Comparison of ENCODE assay signal across 20 cellular contexts in genomic region chr5:142078706-142079105, GRCh38. TPM values are rescaled to one million over a fixed set of nuclear protein-coding genes. Genes with fewer than 3 reads are reported as not detected.
A peak's percentile ranks its signal among the peaks of the same experiment; 100 is the strongest.
DNase-seq lines count a peak whose midpoint lies in the region; ATAC-seq, FAIRE-seq and TF ChIP-seq lines count a peak whose summit lies in the region.
"Had no signal": no experiment of that assay in that cellular context is flagged by ENCODE, and none has a peak within 500 bp of the region (broad histone marks: within the 10 kb centered on the region; RNA-seq: fewer than 3 reads in every experiment).

No MANE protein-coding gene starts in this region.

- H3K27me3 Mint-ChIP-seq in progenitor cell of endocrine pancreas: no peaks in the 10 kb centered on the region
- H3K27me3 Mint-ChIP-seq in CD14-positive monocyte (ENCODE audit: low read depth in 3 of 3): peaks cover 1 to 10% (median 9%) of the 10 kb centered on the region in 3 donors
- H3K27me3 Mint-ChIP-seq: CD4-positive, CD25-positive, alpha-beta regulatory T cell had no signal

- H3K27ac Mint-ChIP-seq in progenitor cell of endocrine pancreas (peak overlapping the region; percentile 86), CD14-positive monocyte (no peak overlapping the region)
- H3K27ac Mint-ChIP-seq: CD4-positive, CD25-positive, alpha-beta regulatory T cell; CD8-positive, alpha-beta T cell had no signal

- no peak overlapping the region for H2AFZ ChIP-seq in HepG2 (ENCODE audit: low read length)
- H2AFZ ChIP-seq: GM23248 had no signal

- no peaks in the 10 kb centered on the region for H3K79me2 ChIP-seq in HepG2 (ENCODE audit: insufficient read depth, low read length)

- H3K9me3 ChIP-seq in HepG2 (ENCODE audit: low read length) (no peaks in the 10 kb centered on the region), right lobe of liver (no peaks in the 10 kb centered on the region)
- H3K9me3 ChIP-seq: Caco-2 had no signal

- H3K4me1 Mint-ChIP-seq in progenitor cell of endocrine pancreas (ENCODE audit: low read depth) (peaks cover 36% of the 10 kb centered on the region), CD14-positive monocyte (no peaks in the 10 kb centered on the region)

- H3K27me3 ChIP-seq in HepG2 (ENCODE audit: control insufficient read depth in 1 of 2, insufficient read depth in 2 of 2, low read length in 2 of 2) (peaks cover 0 to 11% of the 10 kb centered on the region in 2 experiments; a peak in 1 of 5 replicates), right lobe of liver (no peaks in the 10 kb centered on the region)

- FAIRE-seq in HepG2 (lab: Jason Lieb, UNC) (no peak), RCC 7860 (lab: Jason Lieb, UNC) (no peak)
- FAIRE-seq: G401.6, GM19239, H1 had no signal

- TF ChIP-seq RAD21 in HepG2 (CRISPR knock-in tag; IDR thresholded peaks at IDR 0.05): no peak

- no peak overlapping the region for H3K9ac ChIP-seq in HepG2 (ENCODE audit: insufficient read depth, low read depth, low read length)
- H3K9ac ChIP-seq: GM23248 had no signal

- CTCF ChIA-PET in HepG2 (lab: Yijun Ruan, JAX; ENCODE audit: low intra/inter-chr PET ratio, low total read pairs): no interaction called here

- H3K36me3 Mint-ChIP-seq in progenitor cell of endocrine pancreas (ENCODE audit: insufficient read depth) (peaks cover 4% of the 10 kb centered on the region), CD14-positive monocyte (no peaks in the 10 kb centered on the region)
- H3K36me3 Mint-ChIP-seq: CD4-positive, CD25-positive, alpha-beta regulatory T cell; CD8-positive, alpha-beta T cell had no signal

- no peak for ATAC-seq in HepG2
- ATAC-seq in right lobe of liver: no peak
- ATAC-seq: CD8-positive, alpha-beta T cell; GM12878 had no signal

- no peak for TF ChIP-seq POLR2A in HepG2 (IDR thresholded peaks at IDR 0.05; ENCODE audit: insufficient read depth in 1 of 2, low read depth in 2 of 2, low read length in 2 of 2)
- TF ChIP-seq POLR2A in right lobe of liver (IDR thresholded peaks at IDR 0.05): no peak

- intact Hi-C loops in HepG2 (cut with micrococcal nuclease; ENCODE audit: unreplicated experiment) (no loop called here), right lobe of liver (cut with DNase I) (no loop called here), CD14-positive monocyte (cut with micrococcal nuclease) (no loop called here)

- no TSS peak for BruUV-seq in HepG2 (replicated peaks; lab: Mats Ljungman, UMichigan)

- POLR2A ChIA-PET in HepG2 (lab: Yijun Ruan, JAX): no interaction called here

- H3K27ac ChIP-seq in HepG2 (ENCODE audit: extremely low read length, insufficient read depth, low read length): no peak overlapping the region
- no peak overlapping the region for H3K27ac ChIP-seq in right lobe of liver
- H3K27ac ChIP-seq in VCaP: peak overlapping the region; percentile 18; the same call in 1 of the 2 replicates
- H3K27ac ChIP-seq: GM23248 had no signal

- WGBS in HepG2 (ENCODE audit: low lambda C conversion rate): 0% methylated on average over 1 of the region's 1 CpG
- WGBS in right lobe of liver (ENCODE audit: insufficient coverage, low coverage, low lambda C conversion rate, missing lambda C conversion rate): 86% methylated on average over 1 of the region's 1 CpG

- no peak for DNase-seq in HepG2 (ENCODE audit: low spot score)
- no peak for DNase-seq in right lobe of liver
- DNase-seq in progenitor cell of endocrine pancreas (ENCODE audit: low spot score, unreplicated experiment): no peak
- DNase-seq in CD14-positive monocyte (ENCODE audit: low spot score): no peak
- DNase-seq in cerebellar nuclear complex (lab: John Stamatoyannopoulos, UW): no peak
- no peak for DNase-seq in RCC 7860 (ENCODE audit: low spot score)
- DNase-seq: 8988T; C1 segment of cervical spinal cord; Caco-2; CD4-positive, CD25-positive, alpha-beta regulatory T cell; CD8-positive, alpha-beta T cell; DND-41; GM23248; H7; HCEC 1CT had no signal

- no peak overlapping the region for H3K4me3 ChIP-seq in HepG2 (replicated peaks in 1 of 3; ENCODE audit: insufficient read depth in 1 of 3, low read depth in 2 of 3, low read length in 3 of 3)
- no peak overlapping the region for H3K4me3 ChIP-seq in right lobe of liver
- H3K4me3 ChIP-seq: GM12878, GM23248 had no signal

- H3K9me3 Mint-ChIP-seq in progenitor cell of endocrine pancreas (ENCODE audit: low read depth) (peaks cover 5% of the 10 kb centered on the region), CD14-positive monocyte (peaks cover 0 to 7% (median 0%) of the 10 kb centered on the region in 7 donors)
- H3K9me3 Mint-ChIP-seq: CD4-positive, CD25-positive, alpha-beta regulatory T cell; CD8-positive, alpha-beta T cell had no signal

- no peaks in the 10 kb centered on the region for H4K20me1 ChIP-seq in HepG2 (ENCODE audit: insufficient read depth, low read length)

- H3K4me1 ChIP-seq in HepG2 (ENCODE audit: insufficient read depth, low read length) (peaks cover 8% of the 10 kb centered on the region), right lobe of liver (no peaks in the 10 kb centered on the region)

- in situ Hi-C loops in HepG2 (cut with HindIII; ENCODE audit: extremely low pct_ligation_motif_present, low pct_unique_long_range_greater_than_20kb): no loop called here

- no peaks in the 10 kb centered on the region for H3K36me3 ChIP-seq in HepG2 (replicated peaks in 1 of 2; ENCODE audit: control insufficient read depth in 1 of 2, insufficient read depth in 2 of 2, low read length in 2 of 2)
- H3K36me3 ChIP-seq in right lobe of liver: no peaks in the 10 kb centered on the region

- no peak overlapping the region for H3K4me3 Mint-ChIP-seq in progenitor cell of endocrine pancreas (ENCODE audit: low read depth)
- peak overlapping the region in 1 of 2 donors; percentile 6 for H3K4me3 Mint-ChIP-seq in CD14-positive monocyte
- H3K4me3 Mint-ChIP-seq: CD4-positive, CD25-positive, alpha-beta regulatory T cell; CD8-positive, alpha-beta T cell had no signal

- no peak overlapping the region for H3K4me2 ChIP-seq in HepG2 (ENCODE audit: low read depth, low read length)

- TF ChIP-seq EP300 in HepG2 (IDR thresholded peaks at IDR 0.05; ENCODE audit: low read depth in 2 of 2, low read length in 2 of 2) (no peak), HepG2 (CRISPR knock-in tag; IDR thresholded peaks at IDR 0.05; ENCODE audit: borderline replicate concordance) (no peak)

- TF ChIP-seq CTCF in HepG2 (CRISPR knock-in tag; IDR thresholded peaks at IDR 0.05) (no peak), right lobe of liver (IDR thresholded peaks at IDR 0.05) (no peak), VCaP (conservative IDR thresholded peaks at IDR 0.05) (no peak), progenitor cell of endocrine pancreas (IDR thresholded peaks at IDR 0.05; ENCODE audit: unreplicated experiment) (no peak), CD14-positive monocyte (IDR thresholded peaks at IDR 0.05) (no peak)

TF ChIP-seq in HepG2, 621 proteins besides CTCF, POLR2A, EP300 and RAD21:
- TF ChIP-seq ZSCAN9 (CRISPR knock-in tag; IDR thresholded peaks at IDR 0.05; ENCODE audit: borderline replicate concordance) (no peak), ZMYM2 (CRISPR knock-in tag; IDR thresholded peaks at IDR 0.05) (no peak), ATF7 (IDR thresholded peaks at IDR 0.05) (peak; percentile 47; the same call in 1 of the 2 replicates), ATF7 (CRISPR knock-in tag; IDR thresholded peaks at IDR 0.05) (no peak)

RNA-seq across cellular contexts. Expression of gene NDFIP1, which starts 29.9 kb away (rescaled TPM):
- 11.9 and 15.7 TPM in 2 replicates for total RNA-seq in HepG2 (2016; rRNA removed; fragmentation: Illumina TruSeq; extraction: Trizol)
- total RNA-seq in HepG2 (2016; cell fraction: cytosol; rRNA removed; fragmentation: Illumina TruSeq; extraction: Trizol; ENCODE audit: low read depth): 3.2 and 4.3 TPM in 2 replicates
- 11.6 and 16.8 TPM in 2 replicates for total RNA-seq in HepG2 (2016; cell fraction: insoluble cytoplasmic fraction; rRNA removed; fragmentation: Illumina TruSeq; extraction: Trizol)
- total RNA-seq in HepG2 (2016; cell fraction: membrane; rRNA removed; fragmentation: Illumina TruSeq; extraction: Trizol): 7.2 and 8.1 TPM in 2 replicates
- total RNA-seq in HepG2 (2016; cell fraction: nucleus; rRNA removed; fragmentation: Illumina TruSeq; extraction: Trizol): 14.9 and 18.8 TPM in 2 replicates
- polyA plus RNA-seq in HepG2 (2011; rRNA removed): 9.5 and 12.4 TPM in 2 replicates
- polyA plus RNA-seq in HepG2 (2011; cell fraction: cytosol; rRNA removed): 9.0 and 9.5 TPM in 2 replicates
- polyA plus RNA-seq in HepG2 (2011; cell fraction: nucleus; rRNA removed): 4.3 and 4.9 TPM in 2 replicates
- 19.8 and 22.3 TPM in 2 replicates for polyA plus RNA-seq in HepG2 (2012)
- polyA plus RNA-seq in HepG2 (2016; cell fraction: cytosol; fragmentation: Illumina TruSeq; extraction: Trizol; ENCODE audit: low read depth): 3.2 TPM in 2 replicates
- polyA plus RNA-seq in HepG2 (2016; cell fraction: insoluble cytoplasmic fraction; fragmentation: Illumina TruSeq; extraction: Trizol; ENCODE audit: low read depth): 16.7 and 17.6 TPM in 2 replicates
- 6.9 and 7.0 TPM in 2 replicates for polyA plus RNA-seq in HepG2 (2016; cell fraction: membrane; fragmentation: Illumina TruSeq; extraction: Trizol; ENCODE audit: low read depth)
- polyA plus RNA-seq in HepG2 (2016; cell fraction: nucleus; fragmentation: Illumina TruSeq; extraction: Trizol; ENCODE audit: insufficient read depth, low read depth): 25.9 and 28.4 TPM in 2 replicates
- polyA minus RNA-seq in HepG2 (2011; rRNA and poly(A)+ RNA removed; ENCODE audit: low replicate concordance): 9.6 and 10.1 TPM in 2 replicates
- polyA minus RNA-seq in HepG2 (2011; cell fraction: cytosol; rRNA and poly(A)+ RNA removed): 15.8 and 18.5 TPM in 2 replicates
- 14.2 and 14.9 TPM in 2 replicates for polyA minus RNA-seq in HepG2 (2011; cell fraction: nucleus; rRNA and poly(A)+ RNA removed)
- 10 to 100 TPM; 50.4 to 61.1 (median 57.1) TPM for total RNA-seq in right lobe of liver
- total RNA-seq in progenitor cell of endocrine pancreas: 228 and 247 TPM in 2 replicates
- polyA plus RNA-seq in CD14-positive monocyte: 10 to 100 TPM; 44.0 to 44.4 TPM
